Comparison of ENCODE assay signal across 1 cellular context in genomic region chr11:72026029-72026428, GRCh38.
TF ChIP-seq lines count a peak whose summit lies in the region.

No MANE protein-coding gene starts in this region.

TF ChIP-seq in WTC11, 78 proteins besides CTCF, POLR2A, EP300 and RAD21 (continued from another document):
- TF ChIP-seq IRF1 (CRISPR knock-in tag; IDR thresholded peaks at IDR 0.05) (no peak), NFATC4 (CRISPR knock-in tag; IDR thresholded peaks at IDR 0.05) (no peak), ZBTB21 (CRISPR knock-in tag; IDR thresholded peaks at IDR 0.05; ENCODE audit: borderline replicate concordance) (no peak)
